33 cellular contexts compared by ENCODE assay signal in genomic region chr10:69697006-69697405, GRCh38.
"Had no signal": no experiment of that assay in that cellular context is flagged by ENCODE, and none has a peak within 500 bp of the region (broad histone marks: within the 10 kb centered on the region; RNA-seq: fewer than 3 reads in every experiment).

No MANE protein-coding gene starts in this region.

- H3K4me3 Mint-ChIP-seq: activated CD4-positive, alpha-beta memory T cell treated with anti-CD3 and anti-CD28 coated beads for 36 hours; activated CD4-positive, alpha-beta T cell treated with anti-CD3 and anti-CD28 coated beads for 36 hours; activated CD4-positive, alpha-beta T cell treated with anti-CD3 and anti-CD28 coated beads, Interleukin-2, amount 10 ng/mL, durations not matched to agents 24 days and 14 days; activated CD8-positive, alpha-beta memory T cell treated with anti-CD3 and anti-CD28 coated beads, Interleukin-2, amount 10 ng/mL, durations not matched to agents 7 days and 5 days; activated CD8-positive, alpha-beta T cell treated with anti-CD3 and anti-CD28 coated beads, Interleukin-2, amount 10 ng/mL, durations not matched to agents 7 days and 5 days; activated naive CD4-positive, alpha-beta T cell treated with anti-CD3 and anti-CD28 coated beads, Interleukin-2, amount 10 ng/mL, durations not matched to agents 7 days and 5 days; activated naive CD8-positive, alpha-beta T cell treated with anti-CD3 and anti-CD28 coated beads, Interleukin-2, amount 10 ng/mL, durations not matched to agents 7 days and 5 days; activated T-helper 1 cell treated with anti-CD3 and anti-CD28 coated beads, Interleukin-12 subunit alpha, Interleukin-12 subunit beta, Interleukin-2, Interleukin-4 antibody, amounts not matched to agents 30 ng/mL and 10 ng/mL and 1 ng/mL, durations not matched to agents 14 hours and 24 hours and 36 hours; brain; central memory CD8-positive, alpha-beta T cell; dendritic cell treated with granulocyte-macrophage colony-stimulating factor and Interleukin-4, amounts not matched to agents 40 ng/mL and 50 ng/mL, for 4 days; endodermal cell had no signal

- H3K36me3 Mint-ChIP-seq: activated CD4-positive, alpha-beta memory T cell treated with anti-CD3 and anti-CD28 coated beads for 36 hours; activated CD8-positive, alpha-beta memory T cell treated with anti-CD3 and anti-CD28 coated beads, Interleukin-2, amount 10 ng/mL, durations not matched to agents 7 days and 5 days; activated naive CD4-positive, alpha-beta T cell treated with anti-CD3 and anti-CD28 coated beads, Interleukin-2, amount 10 ng/mL, durations not matched to agents 7 days and 5 days; activated naive CD4-positive, alpha-beta T cell treated with anti-CD3 and anti-CD28 coated beads, Interleukin-2, amount 50 U/mL, for 72 hours; activated naive CD8-positive, alpha-beta T cell treated with anti-CD3 and anti-CD28 coated beads, Interleukin-2, amount 10 ng/mL, durations not matched to agents 7 days and 5 days; brain had no signal

- H3K4me1 ChIP-seq: ascending aorta, breast epithelium, esophagus muscularis mucosa, gastrocnemius medialis had no signal

- DNase-seq: activated CD4-positive, alpha-beta memory T cell treated with anti-CD3 and anti-CD28 coated beads for 36 hours; activated CD4-positive, alpha-beta T cell treated with anti-CD3 and anti-CD28 coated beads for 36 hours; activated CD4-positive, alpha-beta T cell treated with anti-CD3 and anti-CD28 coated beads, Interleukin-2, amount 10 ng/mL, durations not matched to agents 24 days and 14 days; activated CD4-positive, CD25-positive, alpha-beta regulatory T cell; activated CD4-positive, CD25-positive, alpha-beta regulatory T cell treated with anti-CD3 and anti-CD28 coated beads, Interleukin-2, amount 50 U/mL, for 72 hours; activated CD8-positive, alpha-beta memory T cell treated with anti-CD3 and anti-CD28 coated beads, Interleukin-2, amount 10 ng/mL, durations not matched to agents 7 days and 5 days; activated CD8-positive, alpha-beta memory T cell treated with anti-CD3 and anti-CD28 coated beads, Interleukin-2, amount 50 U/mL, for 4 hours; activated CD8-positive, alpha-beta T cell treated with anti-CD3 and anti-CD28 coated beads, Interleukin-2, amount 10 ng/mL, durations not matched to agents 7 days and 5 days; activated gamma-delta T cell; activated naive CD4-positive, alpha-beta T cell; activated naive CD4-positive, alpha-beta T cell treated with anti-CD3 and anti-CD28 coated beads, Interleukin-2, amount 10 ng/mL, durations not matched to agents 7 days and 5 days; activated naive CD8-positive, alpha-beta T cell treated with anti-CD3 and anti-CD28 coated beads, Interleukin-2, amount 10 ng/mL, durations not matched to agents 7 days and 5 days; activated T-cell treated with anti-CD3 and anti-CD28 coated beads, Interleukin-2, amount 50 U/mL, for 1 hour; activated T-cell treated with anti-CD3 and anti-CD28 coated beads, Interleukin-2, amount 50 U/mL, for 48 hours; dorsolateral prefrontal cortex; effector memory CD4-positive, alpha-beta T cell; endodermal cell; erythroblast; foreskin keratinocyte; gastrocnemius medialis; glutamatergic neuron; heart left ventricle; T-helper 2 cell had no signal

- H3K27ac ChIP-seq: ascending aorta, breast epithelium, coronary artery, dorsolateral prefrontal cortex, esophagus muscularis mucosa, foreskin keratinocyte, gastrocnemius medialis, heart left ventricle had no signal

- H3K27ac Mint-ChIP-seq: activated CD4-positive, alpha-beta memory T cell treated with anti-CD3 and anti-CD28 coated beads for 36 hours; activated CD4-positive, alpha-beta T cell treated with anti-CD3 and anti-CD28 coated beads for 36 hours; activated CD4-positive, alpha-beta T cell treated with anti-CD3 and anti-CD28 coated beads, Interleukin-2, amount 10 ng/mL, durations not matched to agents 24 days and 14 days; activated CD8-positive, alpha-beta memory T cell treated with anti-CD3 and anti-CD28 coated beads, Interleukin-2, amount 10 ng/mL, durations not matched to agents 7 days and 5 days; activated CD8-positive, alpha-beta T cell treated with anti-CD3 and anti-CD28 coated beads, Interleukin-2, amount 10 ng/mL, durations not matched to agents 7 days and 5 days; activated naive CD4-positive, alpha-beta T cell treated with anti-CD3 and anti-CD28 coated beads, Interleukin-2, amount 10 ng/mL, durations not matched to agents 7 days and 5 days; activated naive CD4-positive, alpha-beta T cell treated with anti-CD3 and anti-CD28 coated beads, Interleukin-2, amount 50 U/mL, for 72 hours; activated naive CD8-positive, alpha-beta T cell treated with anti-CD3 and anti-CD28 coated beads, Interleukin-2, amount 10 ng/mL, durations not matched to agents 7 days and 5 days; activated T-helper 1 cell treated with anti-CD3 and anti-CD28 coated beads, Interleukin-12 subunit alpha, Interleukin-12 subunit beta, Interleukin-2, Interleukin-4 antibody, amounts not matched to agents 30 ng/mL and 10 ng/mL and 1 ng/mL, durations not matched to agents 14 hours and 24 hours and 36 hours; activated T-helper 2 cell treated with anti-CD3 and anti-CD28 coated beads, Interferon-gamma antibody, Interleukin-2, Interleukin-4, amounts not matched to agents 10 μg/mL and 5 μg/mL and 100 μg/mL, durations not matched to agents 14 hours and 24 hours and 36 hours; dendritic cell treated with granulocyte-macrophage colony-stimulating factor and Interleukin-4, amounts not matched to agents 40 ng/mL and 50 ng/mL, for 4 days; endodermal cell had no signal

- H3K27me3 ChIP-seq: ascending aorta, breast epithelium, esophagus muscularis mucosa had no signal

- H3K36me3 ChIP-seq: ascending aorta, breast epithelium, esophagus muscularis mucosa, gastrocnemius medialis, heart left ventricle had no signal

- H3K4me1 Mint-ChIP-seq: activated CD4-positive, alpha-beta T cell treated with anti-CD3 and anti-CD28 coated beads for 36 hours; activated CD4-positive, alpha-beta T cell treated with anti-CD3 and anti-CD28 coated beads, Interleukin-2, amount 10 ng/mL, durations not matched to agents 24 days and 14 days; activated CD8-positive, alpha-beta memory T cell treated with anti-CD3 and anti-CD28 coated beads, Interleukin-2, amount 10 ng/mL, durations not matched to agents 7 days and 5 days; activated naive CD4-positive, alpha-beta T cell treated with anti-CD3 and anti-CD28 coated beads, Interleukin-2, amount 10 ng/mL, durations not matched to agents 7 days and 5 days; activated naive CD8-positive, alpha-beta T cell treated with anti-CD3 and anti-CD28 coated beads, Interleukin-2, amount 10 ng/mL, durations not matched to agents 7 days and 5 days; brain; central memory CD8-positive, alpha-beta T cell; endodermal cell had no signal

- H3K4me3 ChIP-seq: ascending aorta, breast epithelium, coronary artery, dorsolateral prefrontal cortex, esophagus muscularis mucosa, gastrocnemius medialis, heart left ventricle had no signal

- H3K9me3 ChIP-seq: ascending aorta, breast epithelium, esophagus muscularis mucosa, gastrocnemius medialis, heart left ventricle had no signal

- H3K9me3 Mint-ChIP-seq: activated CD4-positive, alpha-beta memory T cell treated with anti-CD3 and anti-CD28 coated beads for 36 hours; activated CD4-positive, alpha-beta T cell treated with anti-CD3 and anti-CD28 coated beads, Interleukin-2, amount 10 ng/mL, durations not matched to agents 24 days and 14 days; activated naive CD4-positive, alpha-beta T cell treated with anti-CD3 and anti-CD28 coated beads, Interleukin-2, amount 10 ng/mL, durations not matched to agents 7 days and 5 days; activated naive CD4-positive, alpha-beta T cell treated with anti-CD3 and anti-CD28 coated beads, Interleukin-2, amount 50 U/mL, for 72 hours; activated naive CD8-positive, alpha-beta T cell treated with anti-CD3 and anti-CD28 coated beads, Interleukin-2, amount 10 ng/mL, durations not matched to agents 7 days and 5 days; activated T-helper 1 cell treated with anti-CD3 and anti-CD28 coated beads, Interleukin-12 subunit alpha, Interleukin-12 subunit beta, Interleukin-2, Interleukin-4 antibody, amounts not matched to agents 30 ng/mL and 10 ng/mL and 1 ng/mL, durations not matched to agents 14 hours and 24 hours and 36 hours; activated T-helper 2 cell treated with anti-CD3 and anti-CD28 coated beads, Interferon-gamma antibody, Interleukin-2, Interleukin-4, amounts not matched to agents 10 μg/mL and 5 μg/mL and 100 μg/mL, durations not matched to agents 14 hours and 24 hours and 36 hours; central memory CD8-positive, alpha-beta T cell; dendritic cell treated with granulocyte-macrophage colony-stimulating factor and Interleukin-4, amounts not matched to agents 40 ng/mL and 50 ng/mL, for 4 days; endodermal cell had no signal
